ENCODE assay signal across 26 cellular contexts in the genomic region with DNA sequence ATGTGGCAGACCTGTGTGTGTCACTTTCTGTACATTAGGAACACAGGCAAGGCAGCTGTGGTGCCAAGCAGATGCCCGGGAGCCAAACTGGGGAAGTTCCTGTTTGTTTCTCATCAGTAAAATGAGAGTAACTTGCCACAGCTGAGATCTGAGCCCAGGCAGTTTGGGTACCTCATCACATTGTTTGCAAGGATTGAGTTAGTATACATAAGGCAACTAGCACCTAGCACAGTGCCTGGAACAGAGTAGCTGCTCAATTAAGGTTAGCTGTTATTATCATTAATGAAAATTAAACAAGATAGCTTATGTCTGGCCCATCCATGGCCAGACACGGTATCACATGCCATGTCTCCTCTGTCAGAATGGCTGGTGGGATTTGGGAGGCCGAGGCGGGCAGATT. TPM values are rescaled to one million over a fixed set of nuclear protein-coding genes. Genes with fewer than 3 reads are reported as not detected.
"Had no signal": no experiment of that assay in that cellular context is flagged by ENCODE, and none has a peak within 500 bp of the region (broad histone marks: within the 10 kb centered on the region; RNA-seq: fewer than 3 reads in every experiment).

No MANE protein-coding gene starts in this region.

- H3K27ac Mint-ChIP-seq: activated CD4-positive, alpha-beta memory T cell treated with anti-CD3 and anti-CD28 coated beads, Interleukin-2, amount 10 ng/mL, durations not matched to agents 7 days and 5 days; activated CD4-positive, alpha-beta T cell treated with anti-CD3 and anti-CD28 coated beads, Interleukin-2, amount 10 ng/mL, durations not matched to agents 7 days and 5 days; activated naive CD8-positive, alpha-beta T cell treated with anti-CD3 and anti-CD28 coated beads, Interleukin-2, amount 10 ng/mL, durations not matched to agents 7 days and 5 days; activated T-helper 17 cell treated with anti-CD3 and anti-CD28 coated beads, Interleukin-2, amount 50 U/mL, for 72 hours had no signal

- H3K4me1 ChIP-seq: adrenal gland had no signal

- H3K36me3 ChIP-seq: adrenal gland, Peyer's patch had no signal

- H3K4me3 ChIP-seq: adrenal gland, Peyer's patch had no signal

- ATAC-seq: activated T-helper 17 cell treated with anti-CD3 and anti-CD28 coated beads, Interleukin-2, amount 50 U/mL, for 72 hours had no signal

- H3K4me3 Mint-ChIP-seq: activated CD4-positive, alpha-beta memory T cell treated with anti-CD3 and anti-CD28 coated beads, Interleukin-2, amount 10 ng/mL, durations not matched to agents 7 days and 5 days; activated CD4-positive, alpha-beta T cell treated with anti-CD3 and anti-CD28 coated beads, Interleukin-2, amount 10 ng/mL, durations not matched to agents 7 days and 5 days; activated naive CD8-positive, alpha-beta T cell treated with anti-CD3 and anti-CD28 coated beads, Interleukin-2, amount 10 ng/mL, durations not matched to agents 7 days and 5 days; activated T-helper 17 cell treated with anti-CD3 and anti-CD28 coated beads, Interleukin-2, amount 50 U/mL, for 72 hours had no signal

- H3K27me3 Mint-ChIP-seq: activated CD4-positive, alpha-beta memory T cell treated with anti-CD3 and anti-CD28 coated beads, Interleukin-2, amount 10 ng/mL, durations not matched to agents 7 days and 5 days; activated CD4-positive, alpha-beta T cell treated with anti-CD3 and anti-CD28 coated beads, Interleukin-2, amount 10 ng/mL, durations not matched to agents 7 days and 5 days; activated naive CD8-positive, alpha-beta T cell treated with anti-CD3 and anti-CD28 coated beads, Interleukin-2, amount 10 ng/mL, durations not matched to agents 7 days and 5 days; activated T-helper 17 cell treated with anti-CD3 and anti-CD28 coated beads, Interleukin-2, amount 50 U/mL, for 72 hours had no signal

- H3K9me3 Mint-ChIP-seq: activated CD4-positive, alpha-beta memory T cell treated with anti-CD3 and anti-CD28 coated beads, Interleukin-2, amount 10 ng/mL, durations not matched to agents 7 days and 5 days; activated CD4-positive, alpha-beta T cell treated with anti-CD3 and anti-CD28 coated beads, Interleukin-2, amount 10 ng/mL, durations not matched to agents 7 days and 5 days; activated naive CD8-positive, alpha-beta T cell treated with anti-CD3 and anti-CD28 coated beads, Interleukin-2, amount 10 ng/mL, durations not matched to agents 7 days and 5 days; activated T-helper 17 cell treated with anti-CD3 and anti-CD28 coated beads, Interleukin-2, amount 50 U/mL, for 72 hours had no signal

- H3K27ac ChIP-seq: adrenal gland, Peyer's patch had no signal

- H3K4me1 Mint-ChIP-seq: activated CD4-positive, alpha-beta memory T cell treated with anti-CD3 and anti-CD28 coated beads, Interleukin-2, amount 10 ng/mL, durations not matched to agents 7 days and 5 days; activated CD4-positive, alpha-beta T cell treated with anti-CD3 and anti-CD28 coated beads, Interleukin-2, amount 10 ng/mL, durations not matched to agents 7 days and 5 days; activated naive CD8-positive, alpha-beta T cell treated with anti-CD3 and anti-CD28 coated beads, Interleukin-2, amount 10 ng/mL, durations not matched to agents 7 days and 5 days; activated T-helper 17 cell treated with anti-CD3 and anti-CD28 coated beads, Interleukin-2, amount 50 U/mL, for 72 hours had no signal

- H3K9me3 ChIP-seq: adrenal gland, Peyer's patch had no signal

- H3K27me3 ChIP-seq: adrenal gland, Peyer's patch had no signal

- DNase-seq: activated CD4-positive, alpha-beta memory T cell treated with anti-CD3 and anti-CD28 coated beads, Interleukin-2, amount 10 ng/mL, durations not matched to agents 7 days and 5 days; activated CD4-positive, alpha-beta T cell treated with anti-CD3 and anti-CD28 coated beads, Interleukin-2, amount 10 ng/mL, durations not matched to agents 7 days and 5 days; activated CD4-positive, CD25-positive, alpha-beta regulatory T cell; activated gamma-delta T cell; activated naive CD4-positive, alpha-beta T cell treated with anti-CD3 and anti-CD28 coated beads, Interleukin-2, amount 50 U/mL, for 16 hours; activated naive CD8-positive, alpha-beta T cell treated with anti-CD3 and anti-CD28 coated beads, Interleukin-2, amount 10 ng/mL, durations not matched to agents 7 days and 5 days; activated T-cell treated with anti-CD3 and anti-CD28 coated beads for 4 hours; activated T-cell treated with anti-CD3 and anti-CD28 coated beads, Interleukin-2, amount 50 U/mL, for 48 hours; adrenal gland; anterior cingulate cortex; caudate nucleus; MM.1S; NCI-H1105; NCI-H1436; NCI-H1694 treated with DMSO at 0.1 percent for 48 hours; NCI-H2029 treated with DMSO at 0.1 percent for 48 hours; NCI-H345; NCI-H510A; NCI-H69; NK-92 treated with Interleukin-12 subunit alpha and Interleukin-12 subunit beta, amount 100 ng/mL, for 24 hours; Peyer's patch; SHP77; T-helper 2 cell; T1000 had no signal

RNA-seq across cellular contexts. Expression of a gene that starts 7.8 kb away (rescaled TPM):
- total RNA-seq: activated CD4-positive, alpha-beta memory T cell treated with anti-CD3 and anti-CD28 coated beads, Interleukin-2, amount 10 ng/mL, durations not matched to agents 7 days and 5 days; activated CD4-positive, alpha-beta T cell treated with anti-CD3 and anti-CD28 coated beads, Interleukin-2, amount 10 ng/mL, durations not matched to agents 7 days and 5 days; activated CD8-positive, alpha-beta memory T cell treated with anti-CD3 and anti-CD28 coated beads for 36 hours; activated naive CD8-positive, alpha-beta T cell treated with anti-CD3 and anti-CD28 coated beads, Interleukin-2, amount 10 ng/mL, durations not matched to agents 7 days and 5 days; activated T-helper 17 cell treated with anti-CD3 and anti-CD28 coated beads, Interleukin-2, amount 50 U/mL, for 72 hours had no signal

RNA-seq across cellular contexts. Expression of a gene that starts 23.1 kb away (rescaled TPM):
- total RNA-seq: activated CD4-positive, alpha-beta memory T cell treated with anti-CD3 and anti-CD28 coated beads, Interleukin-2, amount 10 ng/mL, durations not matched to agents 7 days and 5 days; activated naive CD8-positive, alpha-beta T cell treated with anti-CD3 and anti-CD28 coated beads, Interleukin-2, amount 10 ng/mL, durations not matched to agents 7 days and 5 days had no signal
